In genomic region chr2:119699016-119699606, GRCh38 we compare ENCODE assay signal across 1 cellular context.
TF ChIP-seq lines count a peak whose summit lies in the region.

No MANE protein-coding gene starts in this region.

TF ChIP-seq in HepG2, 621 proteins besides CTCF, POLR2A, EP300 and RAD21:
- TF ChIP-seq ZNF615 (CRISPR knock-in tag; IDR thresholded peaks at IDR 0.05; ENCODE audit: borderline replicate concordance), result no peak
